ENCODE assay signal across 16 cellular contexts in genomic region chr1:12201343-12202189, GRCh38. TPM values are rescaled to one million over a fixed set of nuclear protein-coding genes. Genes with fewer than 3 reads are reported as not detected.
DNase-seq lines count a peak whose midpoint lies in the region; ATAC-seq, FAIRE-seq and TF ChIP-seq lines count a peak whose summit lies in the region.
"Had no signal": no experiment of that assay in that cellular context is flagged by ENCODE, and none has a peak within 500 bp of the region (broad histone marks: within the 10 kb centered on the region; RNA-seq: fewer than 3 reads in every experiment).

No MANE protein-coding gene starts in this region.

- H3K9ac ChIP-seq in NT2/D1 (ENCODE audit: insufficient read length, low read depth): peak overlapping the region; percentile 32

- H3K4me2 ChIP-seq in A549: no peak overlapping the region

- no peaks in the 10 kb centered on the region for H3K27me3 Mint-ChIP-seq in CD8-positive, alpha-beta memory T cell
- H3K27me3 Mint-ChIP-seq in immature natural killer cell (ENCODE audit: low read depth in 3 of 3): peaks cover 0 to 19% (median 2%) of the 10 kb centered on the region in 3 donors

- TF ChIP-seq CTCF in A549 (IDR thresholded peaks at IDR 0.05) (no peak), uterus (IDR thresholded peaks at IDR 0.05) (no peak)

- H3K27ac ChIP-seq in A549 (no peak overlapping the region), uterus (no peak overlapping the region)
- H3K27ac ChIP-seq in CD8-positive, alpha-beta memory T cell (ENCODE audit: low read depth, low read length): peak overlapping the region; percentile 47
- H3K27ac ChIP-seq: esophagus muscularis mucosa, pancreas had no signal

- H3K36me3 ChIP-seq in CD8-positive, alpha-beta memory T cell (ENCODE audit: insufficient read depth, low read length): peaks cover 16% of the 10 kb centered on the region
- H3K36me3 ChIP-seq in NT2/D1 (ENCODE audit: insufficient read depth, insufficient read length, low read length) (no peaks in the 10 kb centered on the region), uterus (no peaks in the 10 kb centered on the region)
- H3K36me3 ChIP-seq: pancreas had no signal

- peak overlapping the region; percentile 69 to 96 (median 90) for H3K27ac Mint-ChIP-seq in CD8-positive, alpha-beta memory T cell
- peak overlapping the region; percentile 89 to 98 (median 94) for H3K27ac Mint-ChIP-seq in immature natural killer cell

- H3K4me1 Mint-ChIP-seq in CD8-positive, alpha-beta memory T cell: peaks cover 48 to 73% (median 56%) of the 10 kb centered on the region in 3 donors
- H3K4me1 Mint-ChIP-seq in immature natural killer cell: peaks cover 63% of the 10 kb centered on the region in 2 donors

- H3K4me3 ChIP-seq in A549: no peak overlapping the region
- no peak overlapping the region for H3K4me3 ChIP-seq in CD8-positive, alpha-beta memory T cell (ENCODE audit: low read length)
- no peak overlapping the region for H3K4me3 ChIP-seq in NT2/D1 (ENCODE audit: insufficient read length, low read depth)
- no peak overlapping the region for H3K4me3 ChIP-seq in uterus
- H3K4me3 ChIP-seq: esophagus muscularis mucosa, pancreas had no signal

- WGBS in A549 (ENCODE audit: missing lambda C conversion rate): 77% methylated on average over 11 of the region's 18 CpGs

- POLR2A ChIA-PET in A549 (lab: Yijun Ruan, JAX): no interaction called here
- POLR2A ChIA-PET in CD8-positive, alpha-beta memory T cell (lab: Charles Lee): interaction anchor here (0.6 to 1.5 kb wide), 2 partner anchors 8 to 23 kb away, joined by 5 read pairs; no protein-coding TSS in a partner anchor

- DNase-seq in A549 (ENCODE audit: low read depth in 1 of 2, low spot score in 1 of 2) (no peak), NT2/D1 (ENCODE audit: low read depth, low spot score) (no peak), immature natural killer cell (peak; percentile 80 to 87 (median 82)), amniotic stem cell (lab: John Stamatoyannopoulos, UW) (no peak), NCI-H146 treated with DMSO at 0.1 percent for 48 hours (lab: John Stamatoyannopoulos, UW; ENCODE audit: unreplicated experiment) (no peak), uterus (no peak), head of caudate nucleus (no peak)
- peak in 4 of 5 donors; percentile 21 to 70 (median 50) for DNase-seq in CD8-positive, alpha-beta memory T cell
- DNase-seq: activated gamma-delta T cell, cerebellar nuclear complex, HCEC 1CT, hypothalamus, NCI-H1105 treated with DMSO at 0.1 percent for 48 hours, NCI-H524, pancreas had no signal

- H3K4me1 ChIP-seq in A549 (no peaks in the 10 kb centered on the region), NT2/D1 (ENCODE audit: insufficient read depth, insufficient read length) (peaks cover 22% of the 10 kb centered on the region), uterus (no peaks in the 10 kb centered on the region)
- H3K4me1 ChIP-seq in CD8-positive, alpha-beta memory T cell (ENCODE audit: insufficient read depth, low read length): peaks cover 41% of the 10 kb centered on the region
- H3K4me1 ChIP-seq: pancreas had no signal

- intact Hi-C loops in uterus (cut with DNase I; ENCODE audit: low total_unique reads): no loop called here
- intact Hi-C loops in head of caudate nucleus (cut with DNase I): no loop called here

- H3K36me3 Mint-ChIP-seq in CD8-positive, alpha-beta memory T cell: peaks cover 0 to 76% (median 6%) of the 10 kb centered on the region in 3 donors
- peaks cover 9 to 17% (median 16%) of the 10 kb centered on the region in 3 donors for H3K36me3 Mint-ChIP-seq in immature natural killer cell

- H3K27me3 ChIP-seq in CD8-positive, alpha-beta memory T cell (ENCODE audit: insufficient read depth, low read length, poor library complexity, severe bottlenecking): no peaks in the 10 kb centered on the region
- no peaks in the 10 kb centered on the region for H3K27me3 ChIP-seq in NT2/D1 (ENCODE audit: insufficient read depth, insufficient read length)
- H3K27me3 ChIP-seq in uterus: no peaks in the 10 kb centered on the region
- H3K27me3 ChIP-seq: pancreas had no signal

- CTCF ChIA-PET in A549 (lab: Yijun Ruan, JAX): interaction anchor here (0.6 to 8.9 kb wide), 4 partner anchors 18 to 94 kb away, joined by 3 to 78 read pairs (median 5); no protein-coding TSS in a partner anchor
- CTCF ChIA-PET in CD8-positive, alpha-beta memory T cell (lab: Charles Lee): interaction anchor here (0.9 to 16.9 kb wide), 4 partner anchors 11 to 80 kb away, joined by 3 to 348 read pairs (median 4); partner anchors contain the start of gene VPS13D

- no peaks in the 10 kb centered on the region for H3K9me3 ChIP-seq in A549
- H3K9me3 ChIP-seq in CD8-positive, alpha-beta memory T cell (ENCODE audit: low read length): no peaks in the 10 kb centered on the region
- H3K9me3 ChIP-seq in NT2/D1 (ENCODE audit: insufficient read depth, low read length): no peaks in the 10 kb centered on the region
- H3K9me3 ChIP-seq in uterus: no peaks in the 10 kb centered on the region
- H3K9me3 ChIP-seq: esophagus muscularis mucosa, pancreas had no signal

- TF ChIP-seq POLR2A in A549 (IDR thresholded peaks at IDR 0.05; ENCODE audit: low read length) (no peak), uterus (IDR thresholded peaks at IDR 0.05) (no peak)

- no peak for TF ChIP-seq RAD21 in A549 (conservative IDR thresholded peaks at IDR 0.05 in 1 of 2, IDR thresholded peaks at IDR 0.05 in 1 of 2)

- FAIRE-seq in A549 (lab: Jason Lieb, UNC): no peak
- FAIRE-seq: pancreas had no signal

- H3K4me3 Mint-ChIP-seq in CD8-positive, alpha-beta memory T cell: peak overlapping the region; percentile 6 to 67 (median 51)
- H3K4me3 Mint-ChIP-seq in immature natural killer cell: peak overlapping the region; percentile 57 to 80 (median 63)

- no peak for TF ChIP-seq EP300 in A549 (IDR thresholded peaks at IDR 0.05)

- ATAC-seq in A549: no peak
- ATAC-seq: pancreas had no signal

- no peaks in the 10 kb centered on the region for H3K9me3 Mint-ChIP-seq in CD8-positive, alpha-beta memory T cell
- H3K9me3 Mint-ChIP-seq in immature natural killer cell: no peaks in the 10 kb centered on the region

TF ChIP-seq in A549, 52 proteins besides CTCF, POLR2A, EP300 and RAD21:
- peak; percentile 72 for TF ChIP-seq ZFP36 (IDR thresholded peaks at IDR 0.05; ENCODE audit: borderline replicate concordance, partially characterized antibody)
- no peak for TF ChIP-seq MYC (IDR thresholded peaks at IDR 0.05; ENCODE audit: borderline replicate concordance, low read length)

RNA-seq across cellular contexts. Expression of gene VPS13D, which starts 28.3 kb away (rescaled TPM):
- polyA plus RNA-seq in A549 (2011; rRNA removed): 15.9 and 21.0 TPM in 2 replicates
- polyA plus RNA-seq in A549 (2012; cell fraction: cytosol; rRNA removed): 5.9 and 7.2 TPM in 2 replicates
- polyA plus RNA-seq in A549 (2012; cell fraction: nucleus; rRNA removed): 9.0 and 10.8 TPM in 2 replicates
- polyA plus RNA-seq in A549 (2017; fragmentation: RNase III; extraction: RNeasy Plus Mini Kit Qiagen cat#74134 plus additional on column Dnase treatment): 5.4 to 6.7 TPM (median 6.1 TPM) in 3 replicates
- 39.5 and 47.8 TPM in 2 replicates for polyA minus RNA-seq in A549 (2011; rRNA and poly(A)+ RNA removed)
- 10 to 100 TPM; 24.1 to 28.5 TPM for total RNA-seq in CD8-positive, alpha-beta memory T cell
- polyA plus RNA-seq in CD8-positive, alpha-beta memory T cell: 9.7 TPM
- 1 to 10 TPM; 4.2 to 9.9 (median 6.6) TPM for polyA plus RNA-seq in immature natural killer cell
- total RNA-seq in uterus: 100 to 1,000 TPM in 1 of 4 donors, 10 to 100 TPM in 3; 33.2 to 115 (median 56.5) TPM

RNA-seq across cellular contexts. Expression of gene TNFRSF1B, which starts 34.8 kb away (rescaled TPM):
- 0.06 and 0.09 TPM in 2 replicates for polyA plus RNA-seq in A549 (2011; rRNA removed)
- 0.05 and 0.12 TPM in 2 replicates for polyA plus RNA-seq in A549 (2012; cell fraction: cytosol; rRNA removed)
- polyA plus RNA-seq in A549 (2012; cell fraction: nucleus; rRNA removed): 0.10 and 0.11 TPM in 2 replicates
- 0.05 to 0.22 TPM (median 0.07 TPM) in 3 replicates for polyA plus RNA-seq in A549 (2017; fragmentation: RNase III; extraction: RNeasy Plus Mini Kit Qiagen cat#74134 plus additional on column Dnase treatment)
- 0.05 and 0.08 TPM in 2 replicates for polyA minus RNA-seq in A549 (2011; rRNA and poly(A)+ RNA removed)
- total RNA-seq in CD8-positive, alpha-beta memory T cell: 100 to 1,000 TPM; 169 to 174 TPM
- polyA plus RNA-seq in CD8-positive, alpha-beta memory T cell: 164 TPM
- polyA plus RNA-seq in immature natural killer cell: 100 to 1,000 TPM; 162 to 269 (median 165) TPM
- 10 to 100 TPM in 3 of 4 donors, 1 to 10 TPM in 1; 8.8 to 53.4 (median 24.2) TPM for total RNA-seq in uterus

Comparison
In these comparisons a context has a peak if more than half of its experiments do, and no peak if none do; other contexts are left out.
1. DNase-seq: peak in CD8-positive, alpha-beta memory T cell (4 of 5) and immature natural killer cell (3 of 3); none in A549 (0 of 2), NT2/D1 (single experiment), amniotic stem cell (single experiment), NCI-H146 treated with DMSO at 0.1 percent for 48 hours (single experiment), uterus (0 of 2) and head of caudate nucleus (0 of 42).
2. RNA of gene TNFRSF1B, which starts 34.8 kb away (polyA plus RNA-seq): 162 to 269 TPM in immature natural killer cell and 164 TPM in CD8-positive, alpha-beta memory T cell (single experiment); 0.05 to 0.22 TPM in A549; every median in the first group is over 100 times any median in the second.